Comparison of ENCODE assay signal across 12 cellular contexts in the genomic region with DNA sequence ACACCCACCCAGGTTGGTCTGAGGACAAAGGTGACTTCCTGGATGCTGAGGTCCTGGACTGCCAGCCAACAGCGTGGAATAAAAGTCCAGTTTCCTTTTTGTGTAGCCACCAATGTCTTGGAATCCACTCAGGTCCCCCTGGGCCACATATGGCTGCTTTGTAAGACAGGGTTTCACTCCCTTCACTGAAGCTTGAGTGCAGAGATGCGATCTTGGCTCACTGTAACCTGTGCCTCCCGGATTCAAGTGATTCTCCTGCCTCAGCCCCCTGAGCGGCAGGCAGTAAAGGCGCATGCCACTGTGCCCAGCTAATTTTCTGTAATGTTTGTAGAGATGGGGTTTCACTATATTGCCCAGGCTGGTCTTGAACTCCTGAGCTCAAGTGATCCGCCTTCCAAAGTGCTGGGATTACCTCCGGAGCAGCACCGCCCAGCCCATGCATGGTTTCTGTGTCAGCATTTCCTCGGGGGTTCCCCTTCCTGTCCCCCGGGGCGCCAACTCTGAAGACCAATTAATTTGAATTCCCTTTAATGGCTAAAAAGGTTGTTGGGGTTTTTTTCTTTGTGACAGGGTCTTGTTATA. TPM values are rescaled to one million over a fixed set of nuclear protein-coding genes. Genes with fewer than 3 reads are reported as not detected.
A peak's percentile ranks its signal among the peaks of the same experiment; 100 is the strongest.
DNase-seq lines count a peak whose midpoint lies in the region; ATAC-seq and TF ChIP-seq lines count a peak whose summit lies in the region.
"Had no signal": no experiment of that assay in that cellular context is flagged by ENCODE, and none has a peak within 500 bp of the region (broad histone marks: within the 10 kb centered on the region; RNA-seq: fewer than 3 reads in every experiment).

No MANE protein-coding gene starts in this region.

- H3K27ac ChIP-seq in SJSA1 (peak overlapping the region; percentile 99), lower lobe of right lung (peak overlapping the region; percentile 41), upper lobe of left lung (peak overlapping the region in 3 of 4 donors; percentile 30 to 48 (median 45))
- H3K27ac ChIP-seq: pancreas had no signal

- no peak overlapping the region for H3K4me3 Mint-ChIP-seq in activated naive CD8-positive, alpha-beta T cell treated with anti-CD3 and anti-CD28 coated beads, Interleukin-2, amount 50 U/mL, for 24 hours
- no peak overlapping the region for H3K4me3 Mint-ChIP-seq in activated naive CD8-positive, alpha-beta T cell treated with anti-CD3 and anti-CD28 coated beads for 36 hours
- H3K4me3 Mint-ChIP-seq: central memory CD8-positive, alpha-beta T cell had no signal

- H3K4me1 Mint-ChIP-seq in activated naive CD8-positive, alpha-beta T cell treated with anti-CD3 and anti-CD28 coated beads, Interleukin-2, amount 50 U/mL, for 24 hours, result peaks cover 9% of the 10 kb centered on the region
- H3K4me1 Mint-ChIP-seq in activated naive CD8-positive, alpha-beta T cell treated with anti-CD3 and anti-CD28 coated beads for 36 hours, result peaks cover 6% of the 10 kb centered on the region
- H3K4me1 Mint-ChIP-seq: central memory CD8-positive, alpha-beta T cell had no signal

- no peak for ATAC-seq in activated naive CD8-positive, alpha-beta T cell treated with anti-CD3 and anti-CD28 coated beads, Interleukin-2, amount 50 U/mL, for 24 hours
- ATAC-seq in lower lobe of right lung, result no peak
- no peak for ATAC-seq in upper lobe of left lung (ENCODE audit: low FRiP score in 2 of 2)

- intact Hi-C loops in lower lobe of right lung (cut with DNase I), result no loop called here

- no peaks in the 10 kb centered on the region for H3K27me3 Mint-ChIP-seq in activated naive CD8-positive, alpha-beta T cell treated with anti-CD3 and anti-CD28 coated beads, Interleukin-2, amount 50 U/mL, for 24 hours
- peaks cover 7% of the 10 kb centered on the region for H3K27me3 Mint-ChIP-seq in activated naive CD8-positive, alpha-beta T cell treated with anti-CD3 and anti-CD28 coated beads for 36 hours
- H3K27me3 Mint-ChIP-seq: central memory CD8-positive, alpha-beta T cell had no signal

- H3K4me1 ChIP-seq in SJSA1 (replicated peaks) (peaks cover 45% of the 10 kb centered on the region), lower lobe of right lung (peaks cover 19% of the 10 kb centered on the region), upper lobe of left lung (peaks cover 6 to 27% (median 24%) of the 10 kb centered on the region in 4 donors)

- no peak for TF ChIP-seq CTCF in lower lobe of right lung (IDR thresholded peaks at IDR 0.05)
- TF ChIP-seq CTCF in upper lobe of left lung (IDR thresholded peaks at IDR 0.05), result no peak

- H3K4me3 ChIP-seq in SJSA1, result no peak overlapping the region
- H3K4me3 ChIP-seq in lower lobe of right lung, result no peak overlapping the region
- H3K4me3 ChIP-seq in upper lobe of left lung, result no peak overlapping the region
- H3K4me3 ChIP-seq: pancreas had no signal

- H3K36me3 ChIP-seq in SJSA1 (peaks cover 89% of the 10 kb centered on the region), lower lobe of right lung (peaks cover 73% of the 10 kb centered on the region), upper lobe of left lung (peaks cover 10 to 39% (median 31%) of the 10 kb centered on the region in 4 donors)

- no peak overlapping the region for H3K27ac Mint-ChIP-seq in activated naive CD8-positive, alpha-beta T cell treated with anti-CD3 and anti-CD28 coated beads, Interleukin-2, amount 50 U/mL, for 24 hours
- H3K27ac Mint-ChIP-seq in activated naive CD8-positive, alpha-beta T cell treated with anti-CD3 and anti-CD28 coated beads for 36 hours, result no peak overlapping the region

- peak; percentile 32 for DNase-seq in activated naive CD8-positive, alpha-beta T cell treated with anti-CD3 and anti-CD28 coated beads, Interleukin-2, amount 50 U/mL, for 24 hours
- no peak for DNase-seq in activated naive CD8-positive, alpha-beta T cell treated with anti-CD3 and anti-CD28 coated beads for 36 hours
- DNase-seq in SJSA1 (ENCODE audit: low read depth in 1 of 2, low spot score in 2 of 2), result peak; percentile 69 to 72
- DNase-seq in lower lobe of right lung, result no peak
- no peak for DNase-seq in upper lobe of left lung
- DNase-seq in GM03348 (ENCODE audit: low spot score), result no peak
- no peak for DNase-seq in COLO668 (lab: John Stamatoyannopoulos, UW; ENCODE audit: unreplicated experiment)
- DNase-seq in NCI-H1417 (lab: John Stamatoyannopoulos, UW), result no peak
- DNase-seq: NCI-H2029 treated with DMSO at 0.1 percent for 48 hours, pancreas had no signal

- H3K9me3 Mint-ChIP-seq in activated naive CD8-positive, alpha-beta T cell treated with anti-CD3 and anti-CD28 coated beads, Interleukin-2, amount 50 U/mL, for 24 hours, result no peaks in the 10 kb centered on the region
- no peaks in the 10 kb centered on the region for H3K9me3 Mint-ChIP-seq in activated naive CD8-positive, alpha-beta T cell treated with anti-CD3 and anti-CD28 coated beads for 36 hours
- H3K9me3 Mint-ChIP-seq: central memory CD8-positive, alpha-beta T cell had no signal

- TF ChIP-seq POLR2A in upper lobe of left lung (IDR thresholded peaks at IDR 0.05), result no peak

- no peak for TF ChIP-seq EP300 in upper lobe of left lung (IDR thresholded peaks at IDR 0.05)

- 53 to 61% methylated on average over 10 to 11 of the region's 11 CpGs for WGBS in upper lobe of left lung, 2 donors

- H3K9me3 ChIP-seq in SJSA1 (replicated peaks) (no peaks in the 10 kb centered on the region), lower lobe of right lung (no peaks in the 10 kb centered on the region), upper lobe of left lung (no peaks in the 10 kb centered on the region)
- H3K9me3 ChIP-seq: pancreas had no signal

- no peaks in the 10 kb centered on the region for H3K36me3 Mint-ChIP-seq in activated naive CD8-positive, alpha-beta T cell treated with anti-CD3 and anti-CD28 coated beads, Interleukin-2, amount 50 U/mL, for 24 hours (ENCODE audit: low read depth)
- no peaks in the 10 kb centered on the region for H3K36me3 Mint-ChIP-seq in activated naive CD8-positive, alpha-beta T cell treated with anti-CD3 and anti-CD28 coated beads for 36 hours

- H3K27me3 ChIP-seq in SJSA1 (replicated peaks) (no peaks in the 10 kb centered on the region), lower lobe of right lung (ENCODE audit: low read depth) (no peaks in the 10 kb centered on the region), upper lobe of left lung (no peaks in the 10 kb centered on the region)
- H3K27me3 ChIP-seq: pancreas had no signal

RNA-seq across cellular contexts. Expression of a gene that starts 17.5 kb away (rescaled TPM):
- 1 to 10 TPM in 1 of 2 experiments, under 1 TPM in 1; 0.98 to 1.8 TPM for total RNA-seq in activated naive CD8-positive, alpha-beta T cell treated with anti-CD3 and anti-CD28 coated beads for 36 hours
- total RNA-seq in SJSA1 (2014; rRNA removed; shearing (Covaris generic)), result 278 and 472 TPM in 2 replicates
- 191 TPM for total RNA-seq in lower lobe of right lung
- total RNA-seq in upper lobe of left lung, result 100 to 1,000 TPM; 144 to 295 (median 240) TPM

RNA-seq across cellular contexts. Expression of a gene that starts 24.2 kb away (rescaled TPM):
- 10 to 100 TPM; 54.4 TPM for total RNA-seq in activated naive CD8-positive, alpha-beta T cell treated with anti-CD3 and anti-CD28 coated beads for 36 hours
- 120 and 143 TPM in 2 replicates for total RNA-seq in SJSA1 (2014; rRNA removed; shearing (Covaris generic))
- total RNA-seq in lower lobe of right lung, result 1.8 TPM
- 10 to 100 TPM in 1 of 6 donors, 1 to 10 TPM in 4, not detected in 1; 1.4 to 13.3 (median 2.1) TPM for total RNA-seq in upper lobe of left lung

RNA-seq across cellular contexts. Expression of a gene that starts 59.6 kb away (rescaled TPM):
- total RNA-seq in activated naive CD8-positive, alpha-beta T cell treated with anti-CD3 and anti-CD28 coated beads for 36 hours, result not detected
- total RNA-seq in SJSA1 (2014; rRNA removed; shearing (Covaris generic)), result 0.61 TPM in 1 of 2 replicates, not detected in the other
- not detected for total RNA-seq in lower lobe of right lung
- total RNA-seq in upper lobe of left lung, result 1 to 10 TPM in 1 of 6 donors, not detected in 5; 5.2 TPM
- total RNA-seq: A673 had no signal

Comparison
In these comparisons a context has a peak if more than half of its experiments do, and no peak if none do; other contexts are left out.
1. DNase-seq: peak in activated naive CD8-positive, alpha-beta T cell treated with anti-CD3 and anti-CD28 coated beads, Interleukin-2, amount 50 U/mL, for 24 hours (single experiment) and SJSA1 (2 of 2); none in activated naive CD8-positive, alpha-beta T cell treated with anti-CD3 and anti-CD28 coated beads for 36 hours (single experiment), lower lobe of right lung (single experiment), upper lobe of left lung (0 of 2), GM03348 (single experiment), COLO668 (single experiment) and NCI-H1417 (0 of 3).
2. H3K27ac ChIP-seq: peak in every context shown above with its lines; median percentile 99 in SJSA1; 45 in upper lobe of left lung; 41 in lower lobe of right lung.
3. RNA of a gene that starts 17.5 kb away (total RNA-seq): 278 to 472 TPM in SJSA1, 144 to 295 TPM in upper lobe of left lung and 191 TPM in lower lobe of right lung (single experiment); 0.98 to 1.8 TPM in activated naive CD8-positive, alpha-beta T cell treated with anti-CD3 and anti-CD28 coated beads for 36 hours; every median in the first group is over 10 times any median in the second.